ENCODE assay signal across 8 cellular contexts in the genomic region with DNA sequence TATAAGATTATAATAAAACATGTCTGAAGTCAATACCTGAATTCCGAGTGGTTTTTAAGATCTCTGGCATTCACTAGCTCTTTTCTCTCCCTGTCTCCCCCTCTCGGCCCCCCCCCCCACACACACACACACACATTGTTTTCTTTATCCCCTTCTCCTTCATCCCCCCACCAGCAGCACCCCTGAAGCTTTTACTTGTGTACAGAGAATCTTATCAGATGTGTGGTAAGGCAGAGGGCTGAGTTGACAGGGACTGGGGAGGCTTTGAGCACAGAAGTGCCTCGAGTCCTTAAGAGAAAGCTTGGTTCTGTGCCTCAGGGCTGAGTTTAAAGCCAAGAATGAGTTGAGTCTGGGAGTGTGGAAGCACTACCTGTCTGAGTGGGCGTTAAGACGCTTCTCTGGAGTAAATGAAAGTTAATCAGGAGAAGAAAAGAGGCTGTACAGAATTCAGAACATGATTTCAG. TPM values are rescaled to one million over a fixed set of nuclear protein-coding genes. Genes with fewer than 3 reads are reported as not detected.
DNase-seq lines count a peak whose midpoint lies in the region; ATAC-seq, FAIRE-seq and TF ChIP-seq lines count a peak whose summit lies in the region.

No MANE protein-coding gene starts in this region.

- no peak for TF ChIP-seq EP300 in H1 (IDR thresholded peaks at IDR 0.05; ENCODE audit: borderline replicate concordance in 1 of 2, low read depth in 2 of 2, low read length in 2 of 2)

- H2BK12ac ChIP-seq in H1 (ENCODE audit: low read depth, low read length), result no peak overlapping the region

- peaks cover 9% of the 10 kb centered on the region for H3K27me3 Mint-ChIP-seq in CD4-positive, alpha-beta T cell
- peaks cover 30% of the 10 kb centered on the region for H3K27me3 Mint-ChIP-seq in WTC11 (ENCODE audit: low read depth)
- no peaks in the 10 kb centered on the region for H3K27me3 Mint-ChIP-seq in nephron (ENCODE audit: low read depth)

- H3K9me3 Mint-ChIP-seq in CD4-positive, alpha-beta T cell, result no peaks in the 10 kb centered on the region
- H3K9me3 Mint-ChIP-seq in WTC11, result no peaks in the 10 kb centered on the region
- H3K9me3 Mint-ChIP-seq in nephron, result no peaks in the 10 kb centered on the region

- no peaks in the 10 kb centered on the region for H3K79me1 ChIP-seq in H1 (ENCODE audit: low read depth, low read length)

- peaks cover 23% of the 10 kb centered on the region for H3K23me2 ChIP-seq in H1 (ENCODE audit: low read depth, low read length)

- H3K9ac ChIP-seq in HUES64 (ENCODE audit: low read depth, low read length) (peak overlapping the region; percentile 62; the same call in 1 of the 2 replicates), H1 (replicated peaks in 1 of 4; ENCODE audit: extremely low read depth in 1 of 4, low read depth in 3 of 4, low read length in 3 of 4) (no peak overlapping the region)

- no peak overlapping the region for H2BK15ac ChIP-seq in H1 (ENCODE audit: low read length)

- peak overlapping the region; percentile 89 for H3K27ac Mint-ChIP-seq in CD4-positive, alpha-beta T cell
- H3K27ac Mint-ChIP-seq in WTC11 (no peak overlapping the region; the same call in 1 of the 2 replicates), nephron (peak overlapping the region; percentile 88 to 94 (median 89))

- no peaks in the 10 kb centered on the region for H3K9me3 ChIP-seq in CD4-positive, alpha-beta T cell (ENCODE audit: control insufficient read depth, low read length)
- H3K9me3 ChIP-seq in HUES64 (ENCODE audit: insufficient read depth, low read depth, low read length) (no peaks in the 10 kb centered on the region), H1 (ENCODE audit: insufficient read depth in 2 of 2, low read depth in 1 of 2, low read length in 1 of 2) (no peaks in the 10 kb centered on the region)

- no peak overlapping the region for H2BK20ac ChIP-seq in H1 (ENCODE audit: low read length)

- H2AFZ ChIP-seq in H1 (ENCODE audit: low read length), result no peak overlapping the region

- POLR2A ChIA-PET in CD4-positive, alpha-beta T cell (lab: Charles Lee), result interaction anchor here (0.7 to 2.2 kb wide), 7 partner anchors 141 to 1256 kb away, joined by 3 to 12 read pairs (median 5); no protein-coding TSS in a partner anchor
- POLR2A ChIA-PET in WTC11 (lab: Charles Lee) (interaction anchor here (0.6 to 1.3 kb wide), 3 partner anchors 100 to 806 kb away, joined by 3 to 6 read pairs (median 3); no protein-coding TSS in a partner anchor), H1 (lab: Charles Lee; ENCODE audit: partially characterized antibody) (interaction anchor here (0.7 to 1.2 kb wide), 7 partner anchors 17 to 805 kb away, joined by 3 to 4 read pairs (median 3); no protein-coding TSS in a partner anchor)

- H3K4me1 Mint-ChIP-seq in CD4-positive, alpha-beta T cell (ENCODE audit: low read depth), result peaks cover 37% of the 10 kb centered on the region
- peaks cover 37% of the 10 kb centered on the region for H3K4me1 Mint-ChIP-seq in WTC11
- H3K4me1 Mint-ChIP-seq in nephron, result peaks cover 22% of the 10 kb centered on the region

- H4K5ac ChIP-seq in H1 (ENCODE audit: insufficient read length, low read depth, low read length), result no peak overlapping the region

- no peak overlapping the region for H2BK5ac ChIP-seq in H1 (ENCODE audit: low read depth, low read length)

- H4K91ac ChIP-seq in H1 (replicated peaks; ENCODE audit: insufficient read length, low read length), result no peak overlapping the region

- 16% methylated on average over 5 of the region's 5 CpGs for WGBS in HUES64
- WGBS in H1 (ENCODE audit: extremely low coverage in 1 of 2, insufficient coverage in 1 of 2, insufficient read length in 1 of 2, insufficient replicate concordance in 2 of 2, low coverage in 1 of 2, low lambda C conversion rate in 2 of 2, missing lambda C conversion rate in 1 of 2), 2 experiments, result 7% methylated on average over 3 of the region's 5 CpGs; no CpG with 5 or more reads in 1 of the 2 experiments

- H4K20me1 ChIP-seq in H1 (replicated peaks in 1 of 2; ENCODE audit: control insufficient read depth in 1 of 2, insufficient read depth in 2 of 2, low read length in 2 of 2), result peaks cover 10 to 11% of the 10 kb centered on the region in 2 experiments

- FAIRE-seq in H1 (lab: Jason Lieb, UNC), result no peak

- no peak overlapping the region for H3K14ac ChIP-seq in H1 (ENCODE audit: insufficient read length)

- no peak for TF ChIP-seq RAD21 in H1 (IDR thresholded peaks at IDR 0.05 in 1 of 2, conservative IDR thresholded peaks at IDR 0.05 in 1 of 2; ENCODE audit: low read depth in 2 of 2, low read length in 2 of 2)

- peaks cover 6% of the 10 kb centered on the region for H3K27me3 ChIP-seq in CD4-positive, alpha-beta T cell (ENCODE audit: control insufficient read depth, insufficient read depth, low read length)
- H3K27me3 ChIP-seq in HUES64 (ENCODE audit: insufficient read depth, low read length) (peaks cover 27% of the 10 kb centered on the region), H1 (replicated peaks in 1 of 4; ENCODE audit: control insufficient read depth in 3 of 4, extremely low read depth in 1 of 4, insufficient read depth in 3 of 4, low read length in 3 of 4) (peaks cover 0 to 26% (median 16%) of the 10 kb centered on the region in 4 experiments; a peak in 5 of 7 replicates)

- no peak overlapping the region for H3K18ac ChIP-seq in H1 (ENCODE audit: extremely low read depth, low read length)

- H2BK120ac ChIP-seq in H1 (replicated peaks; ENCODE audit: low read depth, low read length), result no peak overlapping the region

- H3K56ac ChIP-seq in H1 (replicated peaks; ENCODE audit: insufficient read length, low read depth, low read length), result no peak overlapping the region

- H3K36me3 ChIP-seq in HUES64 (ENCODE audit: insufficient read depth, low read length), result peaks cover 6% of the 10 kb centered on the region; the same call in 1 of the 2 replicates
- peaks cover 0 to 7% (median 0%) of the 10 kb centered on the region in 4 experiments; a peak in 2 of 8 replicates for H3K36me3 ChIP-seq in H1 (ENCODE audit: control insufficient read depth in 2 of 4, insufficient read depth in 4 of 4, low read length in 3 of 4)

- peaks cover 3 to 17% of the 10 kb centered on the region in 2 experiments; a peak in 3 of 4 replicates for H3K79me2 ChIP-seq in H1 (ENCODE audit: control insufficient read depth in 1 of 2, insufficient read depth in 2 of 2, low read length in 2 of 2)

- TF ChIP-seq CTCF in CD4-positive, alpha-beta T cell (IDR thresholded peaks at IDR 0.05), result no peak
- TF ChIP-seq CTCF in WTC11 (IDR thresholded peaks at IDR 0.05), result no peak
- no peak for TF ChIP-seq CTCF in H1 (IDR thresholded peaks at IDR 0.05; ENCODE audit: control extremely low read depth in 1 of 3, insufficient read depth in 1 of 3, low read depth in 1 of 3, low read length in 3 of 3)
- TF ChIP-seq CTCF in nephron (IDR thresholded peaks at IDR 0.05; ENCODE audit: unreplicated experiment in 3 of 3), result no peak

- H3K4me3 ChIP-seq in HUES64 (ENCODE audit: low read length), result peak overlapping the region; percentile 81
- H3K4me3 ChIP-seq in H1 (ENCODE audit: extremely low read depth in 1 of 4, insufficient read depth in 2 of 4, low read depth in 3 of 4, low read length in 4 of 4), result peak overlapping the region; percentile 24 to 79 (median 48); a peak in 7 of 8 replicates

- peak overlapping the region; percentile 89 for H3K4me3 Mint-ChIP-seq in CD4-positive, alpha-beta T cell
- peak overlapping the region; percentile 94 for H3K4me3 Mint-ChIP-seq in WTC11
- peak overlapping the region; percentile 99 to 100 (median 100) for H3K4me3 Mint-ChIP-seq in nephron

- H3K36me3 Mint-ChIP-seq in CD4-positive, alpha-beta T cell (ENCODE audit: low read depth), result peaks cover 26% of the 10 kb centered on the region
- H3K36me3 Mint-ChIP-seq in WTC11 (peaks cover 17% of the 10 kb centered on the region), nephron (ENCODE audit: low read depth) (peaks cover 24% of the 10 kb centered on the region)

- H3K4me1 ChIP-seq in HUES64 (ENCODE audit: insufficient read depth, low read length), result peaks cover 17% of the 10 kb centered on the region
- H3K4me1 ChIP-seq in H1 (replicated peaks in 1 of 4; ENCODE audit: control insufficient read depth in 3 of 4, insufficient read depth in 4 of 4, low read length in 3 of 4), result peaks cover 0 to 17% (median 10%) of the 10 kb centered on the region in 4 experiments; a peak in 6 of 7 replicates

- peak overlapping the region; percentile 59 for H3K27ac ChIP-seq in CD4-positive, alpha-beta T cell (ENCODE audit: low read depth, low read length)
- H3K27ac ChIP-seq in HUES64 (ENCODE audit: low read depth, low read length) (no peak overlapping the region; the same call in 1 of the 2 replicates), H1 (ENCODE audit: low read depth, low read length) (no peak overlapping the region)

- peak overlapping the region; percentile 36 for H3K4ac ChIP-seq in H1 (replicated peaks; ENCODE audit: insufficient read length, low read depth, low read length)

- H3K23ac ChIP-seq in H1 (ENCODE audit: insufficient read length), result no peak overlapping the region

- no peak overlapping the region for H4K8ac ChIP-seq in H1 (ENCODE audit: extremely low read depth, insufficient read depth, low read length)

- H3K4me2 ChIP-seq in H1 (ENCODE audit: insufficient read depth in 1 of 2, low read depth in 2 of 2, low read length in 2 of 2), result peak overlapping the region; percentile 70 to 97

- ATAC-seq in CD4-positive, alpha-beta T cell (ENCODE audit: poor library complexity), result peak; percentile 4
- ATAC-seq in WTC11, result no peak
- ATAC-seq in GM18907 (IDR thresholded peaks at IDR 0.05; ENCODE audit: unreplicated experiment), result no peak
- ATAC-seq in GM21528 (IDR thresholded peaks at IDR 0.05; ENCODE audit: low FRiP score, unreplicated experiment), result no peak
- no peak for ATAC-seq in HG03095 (IDR thresholded peaks at IDR 0.05; ENCODE audit: unreplicated experiment)

- intact Hi-C loops in CD4-positive, alpha-beta T cell (cut with DNase I, micrococcal nuclease), result loop anchor here (2.0 to 10.0 kb wide), 9 partner anchors 142 to 1770 kb away; partner anchors contain the start of genes KIDINS220 (in 1 of the 2) and RNF144A (in 1 of the 2)

- peak in 5 of 10 experiments; percentile 20 to 34 (median 25) for DNase-seq in CD4-positive, alpha-beta T cell
- DNase-seq in WTC11 (ENCODE audit: low spot score), result no peak
- DNase-seq in H1 (ENCODE audit: low read depth in 1 of 2, low spot score in 2 of 2), result no peak

- no peak for TF ChIP-seq POLR2A in H1 (IDR thresholded peaks at IDR 0.05; ENCODE audit: control extremely low read depth in 1 of 2, low read depth in 2 of 2, low read length in 2 of 2)

- H2AK5ac ChIP-seq in H1 (ENCODE audit: low read depth, low read length), result no peak overlapping the region

- CTCF ChIA-PET in CD4-positive, alpha-beta T cell (lab: Charles Lee), result interaction anchor here (1.3 to 2.3 kb wide), 2 partner anchors 139 to 1257 kb away, joined by 4 to 11 read pairs; no protein-coding TSS in a partner anchor
- CTCF ChIA-PET in WTC11 (lab: Charles Lee), result interaction anchor here (0.6 to 1.6 kb wide), 4 partner anchors 9 to 1251 kb away, joined by 3 to 8 read pairs (median 6); no protein-coding TSS in a partner anchor
- CTCF ChIA-PET in H1 (lab: Charles Lee; ENCODE audit: partially characterized antibody), result interaction anchor here (1.1 to 1.3 kb wide), 2 partner anchors 94 to 432 kb away, joined by 3 to 4 read pairs; no protein-coding TSS in a partner anchor

RNA-seq across cellular contexts. Expression of gene ID2, which starts 2.6 kb away (rescaled TPM):
- 100 to 1,000 TPM; 238 to 242 TPM for total RNA-seq in CD4-positive, alpha-beta T cell
- polyA plus RNA-seq in HUES64 (2013, experiment 1 of 2), result 104 TPM
- polyA plus RNA-seq in HUES64 (2013, experiment 2 of 2), result 113 TPM
- 38.6 to 55.0 TPM (median 47.0 TPM) in 3 replicates for total RNA-seq in WTC11 (2021)
- 36.7 and 37.1 TPM in 2 replicates for total RNA-seq in H1 (2021; fragmentation: NEBNext Ultra II Directional; extraction: Animal tissue kit (Norgen Biotek cat#: 25700))
- polyA plus RNA-seq in H1 (2011; rRNA removed), result 163 and 214 TPM in 2 replicates
- polyA plus RNA-seq in H1 (2011; cell fraction: cytosol; rRNA removed), result 163 TPM
- 221 TPM for polyA plus RNA-seq in H1 (2011; cell fraction: nucleus; rRNA removed)
- 58.1 to 89.9 TPM (median 65.4 TPM) in 4 replicates for polyA plus RNA-seq in H1 (2012, experiment 1 of 2)
- polyA plus RNA-seq in H1 (2012, experiment 2 of 2), result 43.9 TPM
- 21.4 TPM for polyA plus RNA-seq in H1 (2013, experiment 1 of 2)
- 22.4 TPM for polyA plus RNA-seq in H1 (2013, experiment 2 of 2)
- 89.2 and 91.6 TPM in 2 replicates for polyA minus RNA-seq in H1 (2011; rRNA and poly(A)+ RNA removed)
- polyA minus RNA-seq in H1 (2011; cell fraction: cytosol; rRNA and poly(A)+ RNA removed), result 52.3 TPM
- 89.9 TPM for polyA minus RNA-seq in H1 (2011; cell fraction: nucleus; rRNA and poly(A)+ RNA removed)
